14 cellular contexts compared by ENCODE assay signal in the genomic region with DNA sequence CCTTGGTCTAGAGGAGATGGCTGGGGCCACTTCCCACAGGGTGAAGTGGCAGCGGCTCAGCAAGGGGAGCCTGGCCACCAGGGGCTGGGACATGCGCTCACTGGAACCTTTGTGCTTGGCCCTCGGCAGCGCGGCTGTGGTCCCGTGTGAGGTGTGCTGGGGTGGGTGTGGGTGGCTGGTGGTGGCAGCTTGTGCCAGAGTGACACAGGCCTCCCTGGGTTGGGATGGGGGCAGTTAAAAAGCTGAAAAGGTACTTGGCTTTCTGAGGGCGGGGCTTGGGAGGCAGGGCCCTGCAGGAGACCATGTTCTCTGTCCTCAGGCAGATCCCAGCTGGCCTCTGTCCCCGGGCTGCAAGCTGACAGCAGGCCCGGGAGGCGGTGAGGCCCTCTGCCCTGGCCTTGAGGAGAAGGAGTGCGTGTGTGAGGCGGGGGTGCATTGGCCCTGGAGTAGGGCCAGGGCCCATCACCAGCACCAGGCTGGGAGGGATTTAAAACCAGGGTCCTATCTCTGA. TPM values are rescaled to one million over a fixed set of nuclear protein-coding genes. Genes with fewer than 3 reads are reported as not detected.
A peak's percentile ranks its signal among the peaks of the same experiment; 100 is the strongest.
DNase-seq lines count a peak whose midpoint lies in the region; ATAC-seq and TF ChIP-seq lines count a peak whose summit lies in the region.
"Had no signal": no experiment of that assay in that cellular context is flagged by ENCODE, and none has a peak within 500 bp of the region (broad histone marks: within the 10 kb centered on the region; RNA-seq: fewer than 3 reads in every experiment).

No MANE protein-coding gene starts in this region.

- peak overlapping the region; percentile 69 for H3K27ac Mint-ChIP-seq in neural progenitor cell
- H3K27ac Mint-ChIP-seq: CD4-positive, CD25-positive, alpha-beta regulatory T cell had no signal

- H3K36me3 ChIP-seq in ectodermal cell (ENCODE audit: control insufficient read depth, insufficient read depth, low read length) (peaks cover 31% of the 10 kb centered on the region), neural progenitor cell (no peaks in the 10 kb centered on the region), heart left ventricle (peaks cover 0 to 78% (median 58%) of the 10 kb centered on the region in 9 donors)

- no peaks in the 10 kb centered on the region for H3K9me3 Mint-ChIP-seq in neural progenitor cell
- H3K9me3 Mint-ChIP-seq: CD4-positive, CD25-positive, alpha-beta regulatory T cell had no signal

- no peak overlapping the region for H3K4me3 ChIP-seq in ectodermal cell (ENCODE audit: insufficient read depth, low read depth, low read length)
- H3K4me3 ChIP-seq in neural progenitor cell, result no peak overlapping the region
- H3K4me3 ChIP-seq in heart left ventricle, result no peak overlapping the region
- H3K4me3 ChIP-seq: right lobe of liver had no signal

- TF ChIP-seq POLR2A in heart left ventricle (IDR thresholded peaks at IDR 0.05), result no peak

- H3K27ac ChIP-seq in ectodermal cell (ENCODE audit: insufficient read depth, low read depth, low read length, poor library complexity, severe bottlenecking), result peak overlapping the region; percentile 60
- H3K27ac ChIP-seq in neural progenitor cell, result peak overlapping the region; percentile 78
- no peak overlapping the region for H3K27ac ChIP-seq in heart left ventricle
- H3K27ac ChIP-seq: right lobe of liver had no signal

- DNase-seq in ELF-1 (ENCODE audit: low read depth, low spot score), result peak; percentile 57
- DNase-seq in neural progenitor cell (ENCODE audit: low spot score), result no peak
- no peak for DNase-seq in GM19238 (ENCODE audit: insufficient read length, low spot score)
- DNase-seq in heart left ventricle, result no peak
- no peak for DNase-seq in NCI-H1105 (lab: John Stamatoyannopoulos, UW)
- DNase-seq: activated CD4-positive, alpha-beta T cell treated with anti-CD3 and anti-CD28 coated beads for 48 hours; activated effector memory CD4-positive, alpha-beta T cell treated with Interleukin-2 at 50 U/mL for 16 hours; CD4-positive, CD25-positive, alpha-beta regulatory T cell; central memory CD4-positive, alpha-beta T cell; NCI-H2081 treated with DMSO at 0.1 percent for 48 hours had no signal

- no peaks in the 10 kb centered on the region for H3K79me2 ChIP-seq in neural progenitor cell (ENCODE audit: low read depth)

- no peak for TF ChIP-seq RAD21 in Ishikawa (IDR thresholded peaks at IDR 0.05; ENCODE audit: low read depth)

- ATAC-seq in GM19395 (IDR thresholded peaks at IDR 0.05; ENCODE audit: unreplicated experiment) (no peak), heart left ventricle (no peak)

- TF ChIP-seq EP300 in Ishikawa (IDR thresholded peaks at IDR 0.05; ENCODE audit: borderline replicate concordance), result no peak

- no peak overlapping the region for H3K9ac ChIP-seq in neural progenitor cell

- H3K27me3 Mint-ChIP-seq in neural progenitor cell (ENCODE audit: insufficient read depth, low read depth), result peaks cover 8% of the 10 kb centered on the region
- H3K27me3 Mint-ChIP-seq: CD4-positive, CD25-positive, alpha-beta regulatory T cell had no signal

- peaks cover 48% of the 10 kb centered on the region for H3F3A ChIP-seq in neural progenitor cell (ENCODE audit: low read depth)

- peaks cover 6% of the 10 kb centered on the region for H3K4me1 Mint-ChIP-seq in neural progenitor cell

- peaks cover 4% of the 10 kb centered on the region for H3K36me3 Mint-ChIP-seq in neural progenitor cell

- H3K4me2 ChIP-seq in neural progenitor cell, result no peak overlapping the region

- TF ChIP-seq CTCF in neural progenitor cell (IDR thresholded peaks at IDR 0.05), result no peak
- no peak for TF ChIP-seq CTCF in heart left ventricle (IDR thresholded peaks at IDR 0.05)

- H4K20me1 ChIP-seq in neural progenitor cell (ENCODE audit: low read depth), result peaks cover 13% of the 10 kb centered on the region

- H3K4me1 ChIP-seq in ectodermal cell (ENCODE audit: control insufficient read depth, insufficient read depth, low read length) (peaks cover 21% of the 10 kb centered on the region), neural progenitor cell (peaks cover 7% of the 10 kb centered on the region), heart left ventricle (no peaks in the 10 kb centered on the region)
- H3K4me1 ChIP-seq: right lobe of liver had no signal

- whole genome bisulfite sequencing in ectodermal cell, 2 experiments, result 74% methylated on average over 12 of the region's 12 CpGs
- 77 to 89% (median 79%) methylated on average over 10 to 12 of the region's 12 CpGs for WGBS in heart left ventricle, 4 donors

- no peaks in the 10 kb centered on the region for H3K27me3 ChIP-seq in ectodermal cell (ENCODE audit: control insufficient read depth, insufficient read depth, low read length, poor library complexity, severe bottlenecking)
- H3K27me3 ChIP-seq in neural progenitor cell, result no peaks in the 10 kb centered on the region
- no peaks in the 10 kb centered on the region for H3K27me3 ChIP-seq in heart left ventricle
- H3K27me3 ChIP-seq: right lobe of liver had no signal

- H2AFZ ChIP-seq in neural progenitor cell (replicated peaks), result no peak overlapping the region

- no peaks in the 10 kb centered on the region for H3K9me3 ChIP-seq in ectodermal cell (ENCODE audit: control insufficient read depth, low read length)
- H3K9me3 ChIP-seq in neural progenitor cell (ENCODE audit: low read depth), result no peaks in the 10 kb centered on the region
- H3K9me3 ChIP-seq in heart left ventricle, result no peaks in the 10 kb centered on the region
- H3K9me3 ChIP-seq: right lobe of liver had no signal

- intact Hi-C loops in heart left ventricle (cut with DNase I), result no loop called here

- H3K4me3 Mint-ChIP-seq in neural progenitor cell, result peak overlapping the region; percentile 48
- H3K4me3 Mint-ChIP-seq: CD4-positive, CD25-positive, alpha-beta regulatory T cell had no signal

TF ChIP-seq in Ishikawa, 13 proteins besides CTCF, POLR2A, EP300 and RAD21:
- no peak for TF ChIP-seq EGR1 (IDR thresholded peaks at IDR 0.05)
- TF ChIP-seq, protein P1, sequence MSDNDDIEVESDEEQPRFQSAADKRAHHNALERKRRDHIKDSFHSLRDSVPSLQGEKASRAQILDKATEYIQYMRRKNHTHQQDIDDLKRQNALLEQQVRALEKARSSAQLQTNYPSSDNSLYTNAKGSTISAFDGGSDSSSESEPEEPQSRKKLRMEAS (IDR thresholded peaks at IDR 0.05), result 0 out of 2 replicates have a peak, but pooled peaks have one; percentile 13

RNA-seq across cellular contexts. Expression of a gene that starts 17.3 kb away (rescaled TPM):
- 36.6 TPM for polyA plus RNA-seq in ectodermal cell (2013, experiment 1 of 4)
- 42.0 TPM for polyA plus RNA-seq in ectodermal cell (2013, experiment 2 of 4)
- 29.8 TPM for polyA plus RNA-seq in ectodermal cell (2013, experiment 3 of 4)
- 33.9 TPM for polyA plus RNA-seq in ectodermal cell (2013, experiment 4 of 4)
- total RNA-seq in neural progenitor cell (ENCODE audit: low replicate concordance) (10.6 and 30.4 TPM in 2 replicates), heart left ventricle (10 to 100 TPM in 7 of 9 donors, 1 to 10 TPM in 2; 8.2 to 23.7 (median 19.0) TPM)
- 10 to 100 TPM; 14.4 to 21.9 TPM for polyA plus RNA-seq in heart left ventricle

RNA-seq across cellular contexts. Expression of a gene that starts 22.1 kb away (rescaled TPM):
- 8.5 TPM for polyA plus RNA-seq in ectodermal cell (2013, experiment 1 of 4)
- polyA plus RNA-seq in ectodermal cell (2013, experiment 2 of 4), result 7.9 TPM
- polyA plus RNA-seq in ectodermal cell (2013, experiment 3 of 4), result 8.6 TPM
- 10.9 TPM for polyA plus RNA-seq in ectodermal cell (2013, experiment 4 of 4)
- total RNA-seq in neural progenitor cell (ENCODE audit: low replicate concordance), result 5.7 and 6.8 TPM in 2 replicates
- 10 to 100 TPM in 1 of 9 donors, 1 to 10 TPM in 6, under 1 TPM in 2; 0.67 to 14.2 (median 2.1) TPM for total RNA-seq in heart left ventricle
- polyA plus RNA-seq in heart left ventricle, result 1 to 10 TPM; 1.1 to 1.9 TPM

RNA-seq across cellular contexts. Expression of a gene that starts 39.7 kb away (rescaled TPM):
- 98.9 TPM for polyA plus RNA-seq in ectodermal cell (2013, experiment 1 of 4)
- 94.5 TPM for polyA plus RNA-seq in ectodermal cell (2013, experiment 2 of 4)
- polyA plus RNA-seq in ectodermal cell (2013, experiment 3 of 4), result 83.1 TPM
- polyA plus RNA-seq in ectodermal cell (2013, experiment 4 of 4), result 89.3 TPM
- total RNA-seq in neural progenitor cell (ENCODE audit: low replicate concordance) (25.3 and 87.0 TPM in 2 replicates), heart left ventricle (10 to 100 TPM; 14.4 to 43.6 (median 22.2) TPM)
- 10 to 100 TPM; 17.3 to 43.3 TPM for polyA plus RNA-seq in heart left ventricle

RNA-seq across cellular contexts. Expression of a gene that starts 41.7 kb away (rescaled TPM):
- polyA plus RNA-seq in ectodermal cell (2013, experiment 1 of 4), result 99.7 TPM
- polyA plus RNA-seq in ectodermal cell (2013, experiment 2 of 4), result 113 TPM
- 54.9 TPM for polyA plus RNA-seq in ectodermal cell (2013, experiment 3 of 4)
- 67.0 TPM for polyA plus RNA-seq in ectodermal cell (2013, experiment 4 of 4)
- total RNA-seq in neural progenitor cell (ENCODE audit: low replicate concordance) (37.5 and 82.1 TPM in 2 replicates), heart left ventricle (10 to 100 TPM in 1 of 9 donors, 1 to 10 TPM in 8; 3.0 to 10.7 (median 5.5) TPM)
- 1 to 10 TPM; 2.9 to 5.6 TPM for polyA plus RNA-seq in heart left ventricle

RNA-seq across cellular contexts. Expression of a gene that starts 56.3 kb away (rescaled TPM):
- polyA plus RNA-seq in ectodermal cell (2013, experiment 1 of 4), result 96.8 TPM
- polyA plus RNA-seq in ectodermal cell (2013, experiment 2 of 4), result 88.4 TPM
- polyA plus RNA-seq in ectodermal cell (2013, experiment 3 of 4), result 76.2 TPM
- polyA plus RNA-seq in ectodermal cell (2013, experiment 4 of 4), result 73.7 TPM
- total RNA-seq in neural progenitor cell (ENCODE audit: low replicate concordance), result 48.3 and 104 TPM in 2 replicates
- 1 to 10 TPM in 1 of 9 donors, not detected in 8; 1.2 TPM for total RNA-seq in heart left ventricle
- under 1 TPM in 1 of 2 donors, not detected in 1; 0.04 TPM for polyA plus RNA-seq in heart left ventricle

Comparison
In these comparisons a context has a peak if more than half of its experiments do, and no peak if none do; other contexts are left out.
1. H3K27ac ChIP-seq: peak in ectodermal cell (single experiment) and neural progenitor cell (single experiment); none in heart left ventricle (0 of 12).